In genomic region chr1:111848852-111849545, GRCh38 we compare ENCODE assay signal across 14 cellular contexts.
DNase-seq lines count a peak whose midpoint lies in the region; ATAC-seq and TF ChIP-seq lines count a peak whose summit lies in the region.
"Had no signal": no experiment of that assay in that cellular context is flagged by ENCODE, and none has a peak within 500 bp of the region (broad histone marks: within the 10 kb centered on the region; RNA-seq: fewer than 3 reads in every experiment).

No MANE protein-coding gene starts in this region.

- H3K4me1 Mint-ChIP-seq in CD8-positive, alpha-beta T cell (ENCODE audit: low read depth): no peaks in the 10 kb centered on the region

- H3K27ac ChIP-seq in right cardiac atrium (ENCODE audit: low read length): peak overlapping the region; percentile 39
- peak overlapping the region; percentile 53 for H3K27ac ChIP-seq in caudate nucleus (ENCODE audit: low read depth, low read length)
- H3K27ac ChIP-seq in testis: no peak overlapping the region
- no peak overlapping the region for H3K27ac ChIP-seq in CD8-positive, alpha-beta T cell (ENCODE audit: low read depth, low read length)
- H3K27ac ChIP-seq: SK-N-MC had no signal

- POLR2A ChIA-PET in CD8-positive, alpha-beta T cell (lab: Charles Lee): interaction anchor here (0.6 kb wide), 1 partner anchor 350 kb away, joined by 3 read pairs; no protein-coding TSS in a partner anchor

- H3K4me3 Mint-ChIP-seq in CD8-positive, alpha-beta T cell: no peak overlapping the region
- H3K4me3 Mint-ChIP-seq: H9 had no signal

- ATAC-seq in right cardiac atrium (no peak), left ventricle myocardium superior (no peak), mucosa of descending colon (peak; percentile 8)
- no peak for ATAC-seq in CD8-positive, alpha-beta T cell
- ATAC-seq: HepG2 had no signal

- TF ChIP-seq CTCF in mucosa of descending colon (IDR thresholded peaks at IDR 0.05): no peak
- TF ChIP-seq CTCF in testis (IDR thresholded peaks at IDR 0.05): no peak
- TF ChIP-seq CTCF in CD8-positive, alpha-beta T cell (IDR thresholded peaks at IDR 0.05): no peak

- peaks cover 10% of the 10 kb centered on the region for H3K4me1 ChIP-seq in right cardiac atrium (ENCODE audit: control insufficient read depth, insufficient read depth, low read length)
- no peaks in the 10 kb centered on the region for H3K4me1 ChIP-seq in mucosa of descending colon (ENCODE audit: low read depth)
- H3K4me1 ChIP-seq in testis: no peaks in the 10 kb centered on the region
- no peaks in the 10 kb centered on the region for H3K4me1 ChIP-seq in CD8-positive, alpha-beta T cell (ENCODE audit: insufficient read depth, low read length)

- H3K4me3 ChIP-seq in right cardiac atrium (ENCODE audit: low read length) (no peak overlapping the region), mucosa of descending colon (no peak overlapping the region), testis (no peak overlapping the region)
- no peak overlapping the region for H3K4me3 ChIP-seq in CD8-positive, alpha-beta T cell (ENCODE audit: low read depth, low read length)
- H3K4me3 ChIP-seq: SK-N-MC had no signal

- no peak for TF ChIP-seq POLR2A in testis (IDR thresholded peaks at IDR 0.05)

- H3K27me3 Mint-ChIP-seq in CD8-positive, alpha-beta T cell (ENCODE audit: low read depth): peaks cover 29% of the 10 kb centered on the region

- no peaks in the 10 kb centered on the region for H3K36me3 ChIP-seq in mucosa of descending colon (ENCODE audit: low read depth)
- H3K36me3 ChIP-seq in testis (ENCODE audit: low read depth, missing control alignments): no peaks in the 10 kb centered on the region
- no peaks in the 10 kb centered on the region for H3K36me3 ChIP-seq in CD8-positive, alpha-beta T cell (ENCODE audit: insufficient read depth, low read length)

- no peaks in the 10 kb centered on the region for H3K36me3 Mint-ChIP-seq in CD8-positive, alpha-beta T cell

- no peak overlapping the region for H3K27ac Mint-ChIP-seq in CD8-positive, alpha-beta T cell
- H3K27ac Mint-ChIP-seq: H9 had no signal

- DNase-seq in right cardiac atrium (no peak), left ventricle myocardium superior (no peak), caudate nucleus (lab: John Stamatoyannopoulos, UW) (peak in 31 of 61 donors; percentile 9 to 81 (median 26)), mucosa of descending colon (no peak), testis (peak; percentile 20), kidney tubule cell (ENCODE audit: low spot score) (no peak)
- no peak for DNase-seq in CD8-positive, alpha-beta T cell
- DNase-seq: Calu3, DMS53, H9, KG1, Right ventricle myocardium superior had no signal

- intact Hi-C loops in right cardiac atrium (cut with DNase I) (loop anchor here in 1 of 4 donors (10.0 kb wide), 1 partner anchor 56 kb away; no protein-coding TSS in a partner anchor), left ventricle myocardium superior (cut with micrococcal nuclease) (no loop called here), mucosa of descending colon (cut with DNase I, micrococcal nuclease) (no loop called here), testis (cut with DNase I; ENCODE audit: low total_unique reads) (no loop called here)
- intact Hi-C loops in CD8-positive, alpha-beta T cell (cut with DNase I, micrococcal nuclease): no loop called here

- H3K9me3 ChIP-seq in right cardiac atrium (ENCODE audit: control insufficient read depth, low read length) (no peaks in the 10 kb centered on the region), mucosa of descending colon (no peaks in the 10 kb centered on the region), testis (no peaks in the 10 kb centered on the region)
- H3K9me3 ChIP-seq in CD8-positive, alpha-beta T cell (ENCODE audit: low read length): no peaks in the 10 kb centered on the region

- H3K27me3 ChIP-seq in right cardiac atrium (ENCODE audit: control insufficient read depth, insufficient read depth) (no peaks in the 10 kb centered on the region), testis (no peaks in the 10 kb centered on the region)
- no peaks in the 10 kb centered on the region for H3K27me3 ChIP-seq in CD8-positive, alpha-beta T cell (ENCODE audit: insufficient read depth, low read length)

- 69% methylated on average over 7 of the region's 7 CpGs for WGBS in right cardiac atrium
- 59 to 75% methylated on average over 7 of the region's 7 CpGs for WGBS in testis, 2 donors

- CTCF ChIA-PET in CD8-positive, alpha-beta T cell (lab: Charles Lee): no interaction called here

- H3K9me3 Mint-ChIP-seq in CD8-positive, alpha-beta T cell: no peaks in the 10 kb centered on the region
- H3K9me3 Mint-ChIP-seq: H9 had no signal

Comparison
In these comparisons a context has a peak if more than half of its experiments do, and no peak if none do; other contexts are left out.
1. DNase-seq: peak in caudate nucleus (31 of 61) and testis (single experiment); none in right cardiac atrium (0 of 3), left ventricle myocardium superior (single experiment), mucosa of descending colon (0 of 3), kidney tubule cell (single experiment) and CD8-positive, alpha-beta T cell (0 of 7).
2. H3K27ac ChIP-seq: peak in right cardiac atrium (single experiment) and caudate nucleus (single experiment); none in testis (0 of 2) and CD8-positive, alpha-beta T cell (single experiment).